Comparison of ENCODE assay signal across 27 cellular contexts in genomic region chr5:4866817-4867216, GRCh38.
"Had no signal": no experiment of that assay in that cellular context is flagged by ENCODE, and none has a peak within 500 bp of the region (broad histone marks: within the 10 kb centered on the region; RNA-seq: fewer than 3 reads in every experiment).

No MANE protein-coding gene starts in this region.

- H3K4me3 ChIP-seq: colonic mucosa, coronary artery, dorsolateral prefrontal cortex, esophagus muscularis mucosa, esophagus squamous epithelium, gastrocnemius medialis, gastroesophageal sphincter, heart left ventricle had no signal

- H3K27ac ChIP-seq: colonic mucosa, coronary artery, dorsolateral prefrontal cortex, epithelial cell of prostate, esophagus muscularis mucosa, esophagus squamous epithelium, foreskin keratinocyte, gastrocnemius medialis, gastroesophageal sphincter, heart left ventricle had no signal

- ATAC-seq: effector memory CD8-positive, alpha-beta T cell; esophagus mucosa; foreskin keratinocyte; gastrocnemius medialis; gastroesophageal sphincter; heart left ventricle had no signal

- H3K4me1 ChIP-seq: colonic mucosa, esophagus muscularis mucosa, esophagus squamous epithelium, foreskin keratinocyte, gastrocnemius medialis, gastroesophageal sphincter, heart left ventricle had no signal

- H3K27me3 ChIP-seq: colonic mucosa, esophagus squamous epithelium, foreskin keratinocyte, gastrocnemius medialis, gastroesophageal sphincter had no signal

- FAIRE-seq: colon, endometrium, endothelial cell of umbilical vein, frontal cortex had no signal

- H3K9me3 ChIP-seq: colonic mucosa, esophagus muscularis mucosa, esophagus squamous epithelium, gastrocnemius medialis, gastroesophageal sphincter had no signal

- DNase-seq: colonic mucosa; cortex of kidney; dermis blood vessel endothelial cell; dorsolateral prefrontal cortex; effector CD4-positive, alpha-beta T cell; effector CD8-positive, alpha-beta T cell; effector memory CD4-positive, alpha-beta T cell; effector memory CD8-positive, alpha-beta T cell; endodermal cell; erythroblast; esophagus squamous epithelium; foreskin fibroblast; foreskin keratinocyte; foreskin melanocyte; gastrocnemius medialis; glutamatergic neuron; head of caudate nucleus; heart left ventricle had no signal

- H3K36me3 ChIP-seq: colonic mucosa, esophagus muscularis mucosa, esophagus squamous epithelium, gastrocnemius medialis, gastroesophageal sphincter, heart left ventricle had no signal
